Comparison of ENCODE assay signal across 1 cellular context in the genomic region with DNA sequence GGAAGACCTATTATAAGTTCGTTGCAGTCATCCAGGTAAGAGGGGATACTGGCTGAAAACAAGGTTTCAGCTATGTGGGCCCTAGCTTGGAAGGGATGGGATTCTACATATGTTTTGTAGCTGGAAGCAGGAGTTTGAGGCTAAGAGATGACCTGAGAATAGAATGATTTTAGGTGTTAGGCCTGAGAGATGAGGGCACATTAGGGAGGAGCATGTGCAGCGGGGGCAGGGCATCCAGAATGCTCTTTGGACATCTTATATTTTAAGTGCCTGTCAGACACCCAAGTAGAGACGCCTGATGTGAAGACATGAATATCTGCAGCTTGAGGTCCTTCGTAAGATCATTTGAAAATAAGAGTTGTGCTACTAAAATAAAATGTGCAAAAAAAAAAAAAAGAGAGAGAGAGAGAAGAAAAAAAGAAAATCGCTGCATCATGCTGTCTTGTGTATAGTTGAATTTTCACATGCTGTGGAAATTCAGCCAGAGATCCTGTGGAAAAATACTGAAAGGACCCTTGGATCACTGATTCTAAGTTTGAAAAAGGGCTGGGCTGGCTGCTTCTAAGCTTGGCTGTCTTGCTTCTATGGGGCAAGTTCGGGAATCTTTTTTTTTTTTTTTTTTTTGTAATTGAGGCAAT.
TF ChIP-seq lines count a peak whose summit lies in the region.

No MANE protein-coding gene starts in this region.

TF ChIP-seq in HepG2, 621 proteins besides CTCF, POLR2A, EP300 and RAD21 (continued from another document):
- TF ChIP-seq ATF4 (CRISPR knock-in tag; IDR thresholded peaks at IDR 0.05) = no peak
- no peak for TF ChIP-seq GATAD2A (CRISPR knock-in tag; IDR thresholded peaks at IDR 0.05)
- TF ChIP-seq PITX1 (CRISPR knock-in tag; IDR thresholded peaks at IDR 0.05) = no peak
- no peak for TF ChIP-seq ERF (CRISPR knock-in tag; IDR thresholded peaks at IDR 0.05)
TF ChIP-seq in HepG2: peak in this region for 0.
